24 cellular contexts compared by ENCODE assay signal in genomic region chr1:2136836-2137235, GRCh38. TPM values are rescaled to one million over a fixed set of nuclear protein-coding genes. Genes with fewer than 3 reads are reported as not detected.
A peak's percentile ranks its signal among the peaks of the same experiment; 100 is the strongest.
DNase-seq lines count a peak whose midpoint lies in the region; ATAC-seq and TF ChIP-seq lines count a peak whose summit lies in the region.
"Had no signal": no experiment of that assay in that cellular context is flagged by ENCODE, and none has a peak within 500 bp of the region (broad histone marks: within the 10 kb centered on the region; RNA-seq: fewer than 3 reads in every experiment).

No MANE protein-coding gene starts in this region.

- in situ Hi-C loops in GM13977 (cut with MboI; ENCODE audit: low pct_unique_long_range_greater_than_20kb, low sequenced_read_pairs, unreplicated experiment) = no loop called here

- no peak for TF ChIP-seq POLR2A in Peyer's patch (IDR thresholded peaks at IDR 0.05)

- no peak overlapping the region for H2AFZ ChIP-seq in osteoblast (ENCODE audit: low read length)
- H2AFZ ChIP-seq: parathyroid adenoma had no signal

- no peak for ATAC-seq in GM21825 (IDR thresholded peaks at IDR 0.05; ENCODE audit: unreplicated experiment)

- H3K4me3 ChIP-seq in BLaER1 treated with 17β-estradiol and CSF1 and Interleukin-3, amounts not matched to agents 10 nM and 100 nM = no peak overlapping the region; a peak in 1 of 20 replicates
- H3K4me3 ChIP-seq in Peyer's patch (peak overlapping the region in 1 of 4 donors; percentile 5), osteoblast (ENCODE audit: insufficient read depth, low read length) (no peak overlapping the region)
- H3K4me3 ChIP-seq: lung, MG63, sigmoid colon, vagina had no signal

- no peaks in the 10 kb centered on the region for H3K79me2 ChIP-seq in osteoblast (ENCODE audit: insufficient read depth, low read length)
- H3K79me2 ChIP-seq: parathyroid adenoma had no signal

- peaks cover 0 to 88% (median 28%) of the 10 kb centered on the region in 11 experiments; a peak in 15 of 22 replicates for H4K20me1 ChIP-seq in BLaER1 treated with 17β-estradiol and CSF1 and Interleukin-3, amounts not matched to agents 10 nM and 100 nM
- no peaks in the 10 kb centered on the region for H4K20me1 ChIP-seq in osteoblast (ENCODE audit: insufficient read depth, low read length)

- H3K9ac ChIP-seq in BLaER1 treated with 17β-estradiol and CSF1 and Interleukin-3, amounts not matched to agents 10 nM and 100 nM = peak overlapping the region in 4 of 11 experiments; percentile 10 to 66 (median 46); a peak in 3 of 22 replicates
- H3K9ac ChIP-seq: parathyroid adenoma had no signal

- peaks cover 0 to 22% (median 0%) of the 10 kb centered on the region in 11 experiments; a peak in 7 of 22 replicates for H3K27me3 ChIP-seq in BLaER1 treated with 17β-estradiol and CSF1 and Interleukin-3, amounts not matched to agents 10 nM and 100 nM
- H3K27me3 ChIP-seq in Peyer's patch (no peaks in the 10 kb centered on the region), osteoblast (ENCODE audit: insufficient read depth, low read length) (peaks cover 14% of the 10 kb centered on the region)
- H3K27me3 ChIP-seq: MG63, sigmoid colon, vagina had no signal

- no peak for DNase-seq in Peyer's patch
- DNase-seq in islet precursor cell = peak; percentile 57
- DNase-seq in osteoblast (ENCODE audit: insufficient read length, low spot score, missing footprints) = peak; percentile 73
- no peak for DNase-seq in nucleus accumbens (lab: John Stamatoyannopoulos, UW)
- no peak for DNase-seq in T-helper 9 cell
- DNase-seq in GM13977 (ENCODE audit: low spot score) = no peak
- DNase-seq: activated CD4-positive, alpha-beta memory T cell treated with anti-CD3 and anti-CD28 coated beads for 36 hours; activated gamma-delta T cell; amygdala; central memory CD4-positive, alpha-beta T cell; DMS 273 treated with DMSO at 0.1 percent for 48 hours; effector CD4-positive, alpha-beta T cell; foreskin melanocyte; hypothalamus; MG63; NCI-H1436 treated with DMSO at 0.1 percent for 48 hours; NCI-H510A treated with DMSO at 0.1 percent for 48 hours; sigmoid colon had no signal

- peak overlapping the region; percentile 50 to 93 (median 82); a peak in 20 of 22 replicates for H3K4me2 ChIP-seq in BLaER1 treated with 17β-estradiol and CSF1 and Interleukin-3, amounts not matched to agents 10 nM and 100 nM
- H3K4me2 ChIP-seq in osteoblast (ENCODE audit: insufficient read depth, low read length) = no peak overlapping the region

- H3K27ac ChIP-seq in BLaER1 treated with 17β-estradiol and CSF1 and Interleukin-3, amounts not matched to agents 10 nM and 100 nM = no peak overlapping the region
- H3K27ac ChIP-seq in Peyer's patch (peak overlapping the region in 3 of 4 donors; percentile 74 to 97 (median 92)), osteoblast (ENCODE audit: low read depth, low read length) (no peak overlapping the region)
- H3K27ac ChIP-seq: C4-2B, parathyroid adenoma, vagina had no signal

- no peaks in the 10 kb centered on the region for H3K9me3 ChIP-seq in BLaER1 treated with 17β-estradiol and CSF1 and Interleukin-3, amounts not matched to agents 10 nM and 100 nM (replicated peaks in 1 of 11)
- no peaks in the 10 kb centered on the region for H3K9me3 ChIP-seq in Peyer's patch
- H3K9me3 ChIP-seq in osteoblast (ENCODE audit: low read depth, low read length) = no peaks in the 10 kb centered on the region
- H3K9me3 ChIP-seq: MG63, sigmoid colon, vagina had no signal

- peaks cover 44 to 84% (median 78%) of the 10 kb centered on the region in 10 experiments for H3K4me1 ChIP-seq in BLaER1 treated with 17β-estradiol and CSF1 and Interleukin-3, amounts not matched to agents 10 nM and 100 nM
- H3K4me1 ChIP-seq in Peyer's patch = peaks cover 0 to 56% (median 9%) of the 10 kb centered on the region in 4 donors
- peaks cover 15% of the 10 kb centered on the region for H3K4me1 ChIP-seq in osteoblast (ENCODE audit: insufficient read depth, low read length)
- H3K4me1 ChIP-seq: parathyroid adenoma had no signal

- TF ChIP-seq CTCF in Peyer's patch (IDR thresholded peaks at IDR 0.05) (no peak), osteoblast (IDR thresholded peaks at IDR 0.05; ENCODE audit: extremely low read depth, low read depth, low read length) (no peak), GM13977 (IDR thresholded peaks at IDR 0.05; ENCODE audit: extremely low read depth, insufficient read depth, missing control alignments) (no peak)

- peaks cover 0 to 15% (median 0%) of the 10 kb centered on the region in 11 experiments; a peak in 1 of 22 replicates for H3K36me3 ChIP-seq in BLaER1 treated with 17β-estradiol and CSF1 and Interleukin-3, amounts not matched to agents 10 nM and 100 nM
- H3K36me3 ChIP-seq in Peyer's patch = no peaks in the 10 kb centered on the region
- H3K36me3 ChIP-seq in osteoblast (ENCODE audit: insufficient read depth, low read length) = no peaks in the 10 kb centered on the region
- H3K36me3 ChIP-seq: MG63, sigmoid colon, vagina had no signal

RNA-seq across cellular contexts. Expression of gene FAAP20, which starts 57.7 kb away (rescaled TPM):
- 10 to 100 TPM; 16.5 to 31.2 (median 25.4) TPM for total RNA-seq in Peyer's patch
- 18.6 and 25.3 TPM in 2 replicates for total RNA-seq in osteoblast

Comparison
In these comparisons a context has a peak if more than half of its experiments do, and no peak if none do; other contexts are left out.
1. H3K27ac ChIP-seq: peak in Peyer's patch (3 of 4); none in BLaER1 treated with 17β-estradiol and CSF1 and Interleukin-3, amounts not matched to agents 10 nM and 100 nM (0 of 11) and osteoblast (single experiment).
2. DNase-seq: peak in islet precursor cell (single experiment) and osteoblast (single experiment); none in Peyer's patch (0 of 3), nucleus accumbens (0 of 56), T-helper 9 cell (single experiment) and GM13977 (single experiment).